ENCODE assay signal across 10 cellular contexts in the genomic region with DNA sequence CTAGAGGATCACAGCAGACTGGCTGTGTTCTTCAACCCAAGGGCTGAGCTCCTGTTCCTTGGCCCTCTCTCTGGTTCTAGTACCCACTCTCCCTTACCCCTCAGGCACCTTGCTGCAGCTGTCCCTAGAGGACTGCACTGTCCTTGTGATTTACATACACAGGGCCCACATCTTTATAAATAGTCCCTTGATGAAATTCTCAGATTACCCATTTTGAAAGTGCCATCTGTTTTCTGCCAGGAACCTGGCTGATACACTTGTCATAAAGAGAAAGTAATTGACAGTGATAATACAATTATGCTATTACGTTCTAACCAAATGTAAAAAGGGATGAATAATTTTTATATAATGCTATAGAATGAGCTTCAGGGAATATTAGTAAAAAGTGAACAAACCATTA. TPM values are rescaled to one million over a fixed set of nuclear protein-coding genes. Genes with fewer than 3 reads are reported as not detected.
DNase-seq lines count a peak whose midpoint lies in the region; ATAC-seq, FAIRE-seq and TF ChIP-seq lines count a peak whose summit lies in the region.
"Had no signal": no experiment of that assay in that cellular context is flagged by ENCODE, and none has a peak within 500 bp of the region (broad histone marks: within the 10 kb centered on the region; RNA-seq: fewer than 3 reads in every experiment).

No MANE protein-coding gene starts in this region.

- H3K4me3 ChIP-seq in ovary: no peak overlapping the region

- TF ChIP-seq POLR2A in GM12892 (IDR thresholded peaks at IDR 0.05; ENCODE audit: low read depth, low read length): no peak
- no peak for TF ChIP-seq POLR2A in ovary (IDR thresholded peaks at IDR 0.05)

- 82 to 94% (median 88%) methylated on average over 1 of the region's 1 CpG for WGBS in ovary, 3 donors

- FAIRE-seq in GM12892 (lab: Jason Lieb, UNC): peak; percentile 9

- no peak for TF ChIP-seq CTCF in ovary (IDR thresholded peaks at IDR 0.05)

- peaks cover 8% of the 10 kb centered on the region for H3K4me1 ChIP-seq in ovary (ENCODE audit: insufficient read depth)

- no peaks in the 10 kb centered on the region for H3K36me3 ChIP-seq in ovary

- DNase-seq in GM12892 (ENCODE audit: insufficient read length): no peak
- DNase-seq in NCI-H510A treated with DMSO at 0.1 percent for 48 hours (lab: John Stamatoyannopoulos, UW): no peak
- DNase-seq in DMS153 (lab: John Stamatoyannopoulos, UW): no peak
- DNase-seq in activated CD4-positive, alpha-beta T cell treated with anti-CD3 and anti-CD28 coated beads, Interleukin-2, amount 50 U/mL, for 4 hours: no peak
- DNase-seq in ovary: no peak
- DNase-seq: Right ventricle myocardium superior had no signal

- no peaks in the 10 kb centered on the region for H3K27me3 ChIP-seq in ovary

- H3K27ac ChIP-seq in ovary: no peak overlapping the region

- no peak for TF ChIP-seq EP300 in ovary (IDR thresholded peaks at IDR 0.05)

- H3K9me3 ChIP-seq in ovary: no peaks in the 10 kb centered on the region

- intact Hi-C loops in ovary (cut with DNase I): no loop called here

- ATAC-seq in GM21390 (IDR thresholded peaks at IDR 0.05; ENCODE audit: unreplicated experiment) (peak; percentile 89), HG03196 (IDR thresholded peaks at IDR 0.05; ENCODE audit: unreplicated experiment) (peak; percentile 93), SK-N-SH treated with all-trans-retinoic acid at 6 μM for 48 hours (peak; percentile 3; the same call in 1 of the 3 replicates)
- ATAC-seq: CD8-positive, alpha-beta T cell had no signal

TF ChIP-seq in SK-N-SH treated with all-trans-retinoic acid at 6 μM for 48 hours, 23 proteins besides CTCF, POLR2A, EP300 and RAD21:
- peak; percentile 93 for TF ChIP-seq TCF4 (CRISPR knock-in tag; IDR thresholded peaks at IDR 0.05; ENCODE audit: borderline replicate concordance)
- TF ChIP-seq BACH2 (CRISPR knock-in tag; IDR thresholded peaks at IDR 0.05; ENCODE audit: borderline replicate concordance): no peak
- 0 out of 2 replicates have a peak, but pooled peaks have one; percentile 56 for TF ChIP-seq ESRRG (CRISPR knock-in tag; IDR thresholded peaks at IDR 0.05)
- TF ChIP-seq, protein P1, sequence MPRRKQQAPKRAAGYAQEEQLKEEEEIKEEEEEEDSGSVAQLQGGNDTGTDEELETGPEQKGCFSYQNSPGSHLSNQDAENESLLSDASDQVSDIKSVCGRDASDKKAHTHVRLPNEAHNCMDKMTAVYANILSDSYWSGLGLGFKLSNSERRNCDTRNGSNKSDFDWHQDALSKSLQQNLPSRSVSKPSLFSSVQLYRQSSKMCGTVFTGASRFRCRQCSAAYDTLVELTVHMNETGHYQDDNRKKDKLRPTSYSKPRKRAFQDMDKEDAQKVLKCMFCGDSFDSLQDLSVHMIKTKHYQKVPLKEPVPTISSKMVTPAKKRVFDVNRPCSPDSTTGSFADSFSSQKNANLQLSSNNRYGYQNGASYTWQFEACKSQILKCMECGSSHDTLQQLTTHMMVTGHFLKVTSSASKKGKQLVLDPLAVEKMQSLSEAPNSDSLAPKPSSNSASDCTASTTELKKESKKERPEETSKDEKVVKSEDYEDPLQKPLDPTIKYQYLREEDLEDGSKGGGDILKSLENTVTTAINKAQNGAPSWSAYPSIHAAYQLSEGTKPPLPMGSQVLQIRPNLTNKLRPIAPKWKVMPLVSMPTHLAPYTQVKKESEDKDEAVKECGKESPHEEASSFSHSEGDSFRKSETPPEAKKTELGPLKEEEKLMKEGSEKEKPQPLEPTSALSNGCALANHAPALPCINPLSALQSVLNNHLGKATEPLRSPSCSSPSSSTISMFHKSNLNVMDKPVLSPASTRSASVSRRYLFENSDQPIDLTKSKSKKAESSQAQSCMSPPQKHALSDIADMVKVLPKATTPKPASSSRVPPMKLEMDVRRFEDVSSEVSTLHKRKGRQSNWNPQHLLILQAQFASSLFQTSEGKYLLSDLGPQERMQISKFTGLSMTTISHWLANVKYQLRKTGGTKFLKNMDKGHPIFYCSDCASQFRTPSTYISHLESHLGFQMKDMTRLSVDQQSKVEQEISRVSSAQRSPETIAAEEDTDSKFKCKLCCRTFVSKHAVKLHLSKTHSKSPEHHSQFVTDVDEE (CRISPR knock-in tag; IDR thresholded peaks at IDR 0.05): peak; percentile 93
- no peak for TF ChIP-seq GLIS3 (CRISPR knock-in tag; IDR thresholded peaks at IDR 0.05)
- TF ChIP-seq, protein P2, sequence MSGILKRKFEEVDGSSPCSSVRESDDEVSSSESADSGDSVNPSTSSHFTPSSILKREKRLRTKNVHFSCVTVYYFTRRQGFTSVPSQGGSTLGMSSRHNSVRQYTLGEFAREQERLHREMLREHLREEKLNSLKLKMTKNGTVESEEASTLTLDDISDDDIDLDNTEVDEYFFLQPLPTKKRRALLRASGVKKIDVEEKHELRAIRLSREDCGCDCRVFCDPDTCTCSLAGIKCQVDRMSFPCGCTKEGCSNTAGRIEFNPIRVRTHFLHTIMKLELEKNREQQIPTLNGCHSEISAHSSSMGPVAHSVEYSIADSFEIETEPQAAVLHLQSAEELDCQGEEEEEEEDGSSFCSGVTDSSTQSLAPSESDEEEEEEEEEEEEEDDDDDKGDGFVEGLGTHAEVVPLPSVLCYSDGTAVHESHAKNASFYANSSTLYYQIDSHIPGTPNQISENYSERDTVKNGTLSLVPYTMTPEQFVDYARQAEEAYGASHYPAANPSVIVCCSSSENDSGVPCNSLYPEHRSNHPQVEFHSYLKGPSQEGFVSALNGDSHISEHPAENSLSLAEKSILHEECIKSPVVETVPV (CRISPR knock-in tag; IDR thresholded peaks at IDR 0.05): 0 out of 2 replicates have a peak, but pooled peaks have one; percentile 15
- no peak for TF ChIP-seq ZFP3 (CRISPR knock-in tag; IDR thresholded peaks at IDR 0.05)
- TF ChIP-seq, protein P3, sequence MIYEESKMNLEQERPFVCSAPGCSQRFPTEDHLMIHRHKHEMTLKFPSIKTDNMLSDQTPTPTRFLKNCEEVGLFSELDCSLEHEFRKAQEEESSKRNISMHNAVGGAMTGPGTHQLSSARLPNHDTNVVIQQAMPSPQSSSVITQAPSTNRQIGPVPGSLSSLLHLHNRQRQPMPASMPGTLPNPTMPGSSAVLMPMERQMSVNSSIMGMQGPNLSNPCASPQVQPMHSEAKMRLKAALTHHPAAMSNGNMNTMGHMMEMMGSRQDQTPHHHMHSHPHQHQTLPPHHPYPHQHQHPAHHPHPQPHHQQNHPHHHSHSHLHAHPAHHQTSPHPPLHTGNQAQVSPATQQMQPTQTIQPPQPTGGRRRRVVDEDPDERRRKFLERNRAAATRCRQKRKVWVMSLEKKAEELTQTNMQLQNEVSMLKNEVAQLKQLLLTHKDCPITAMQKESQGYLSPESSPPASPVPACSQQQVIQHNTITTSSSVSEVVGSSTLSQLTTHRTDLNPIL (CRISPR knock-in tag; IDR thresholded peaks at IDR 0.05; ENCODE audit: low read depth): peak; percentile 38; the same call in 1 of the 2 replicates
- no peak for TF ChIP-seq CSDC2 (CRISPR knock-in tag; IDR thresholded peaks at IDR 0.05)
- peak; percentile 76 for TF ChIP-seq ISL1 (CRISPR knock-in tag; IDR thresholded peaks at IDR 0.05)
- no peak for TF ChIP-seq ZNF70 (CRISPR knock-in tag; IDR thresholded peaks at IDR 0.05)
- no peak for TF ChIP-seq OSR1 (CRISPR knock-in tag; IDR thresholded peaks at IDR 0.05)
- no peak for TF ChIP-seq TOX (CRISPR knock-in tag; IDR thresholded peaks at IDR 0.05; ENCODE audit: borderline replicate concordance)
- 0 out of 2 replicates have a peak, but pooled peaks have one; percentile 53 for TF ChIP-seq SNAI2 (CRISPR knock-in tag; IDR thresholded peaks at IDR 0.05)
- no peak for TF ChIP-seq ARNTL (CRISPR knock-in tag; IDR thresholded peaks at IDR 0.05; ENCODE audit: borderline replicate concordance, low read depth)
- no peak for TF ChIP-seq ZNF565 (CRISPR knock-in tag; conservative IDR thresholded peaks at IDR 0.05; ENCODE audit: low read depth)
- no peak for TF ChIP-seq ZNF8 (CRISPR knock-in tag; IDR thresholded peaks at IDR 0.05)
- TF ChIP-seq PPARA (CRISPR knock-in tag; IDR thresholded peaks at IDR 0.05; ENCODE audit: borderline replicate concordance): no peak
- peak; percentile 61; the same call in 1 of the 2 replicates for TF ChIP-seq ZC3H10 (CRISPR knock-in tag; IDR thresholded peaks at IDR 0.05)
- TF ChIP-seq ZFP30 (CRISPR knock-in tag; IDR thresholded peaks at IDR 0.05): no peak

RNA-seq across cellular contexts. Expression of a gene that starts 16.5 kb away (rescaled TPM):
- polyA plus RNA-seq in GM12892 (2012; ENCODE audit: missing spikeins): 24.0 TPM
- 1,000 to 10,000 TPM in 1 of 7 donors, 100 to 1,000 TPM in 6; 220 to 1,059 (median 717) TPM for total RNA-seq in ovary
- 1,000 to 10,000 TPM in 1 of 2 donors, 100 to 1,000 TPM in 1; 924 to 2,564 TPM for polyA plus RNA-seq in ovary

RNA-seq across cellular contexts. Expression of a gene that starts 55.2 kb away (rescaled TPM):
- polyA plus RNA-seq in GM12892 (2012; ENCODE audit: missing spikeins): 130 TPM
- total RNA-seq in ovary: 10 to 100 TPM; 23.0 to 86.6 (median 48.3) TPM
- 10 to 100 TPM; 72.8 to 73.1 TPM for polyA plus RNA-seq in ovary

Comparison
In these comparisons a context has a peak if more than half of its experiments do, and no peak if none do; other contexts are left out.
1. ATAC-seq: peak in every context shown above with its lines; median percentile 93 in HG03196; 89 in GM21390; 3 in SK-N-SH treated with all-trans-retinoic acid at 6 μM for 48 hours.